Comparison of ENCODE assay signal across 11 cellular contexts in the genomic region with DNA sequence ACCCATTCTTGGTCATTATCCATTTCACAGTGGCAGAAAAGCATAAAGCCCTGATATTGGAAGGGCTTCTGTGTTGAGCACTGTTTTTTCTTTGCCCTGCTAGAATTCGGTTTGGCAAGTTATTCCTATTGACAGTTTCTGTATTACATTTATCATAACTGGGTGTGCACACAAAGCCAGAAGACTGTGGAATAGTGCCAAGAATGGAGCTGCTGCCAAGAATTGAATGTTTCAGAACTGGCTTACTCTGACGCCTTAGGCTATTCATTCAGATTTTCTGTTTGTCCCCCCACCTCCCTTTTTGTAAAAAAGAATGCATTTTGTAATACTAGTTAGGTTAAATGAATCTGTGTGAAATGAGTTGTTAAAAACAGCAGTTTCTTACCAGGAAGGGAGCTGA. TPM values are rescaled to one million over a fixed set of nuclear protein-coding genes. Genes with fewer than 3 reads are reported as not detected.
DNase-seq lines count a peak whose midpoint lies in the region; ATAC-seq, FAIRE-seq and TF ChIP-seq lines count a peak whose summit lies in the region.
"Had no signal": no experiment of that assay in that cellular context is flagged by ENCODE, and none has a peak within 500 bp of the region (broad histone marks: within the 10 kb centered on the region; RNA-seq: fewer than 3 reads in every experiment).

No MANE protein-coding gene starts in this region.

- H3K27ac Mint-ChIP-seq in stimulated activated naive CD8-positive, alpha-beta T cell treated with anti-CD3 and anti-CD28 coated beads, Interleukin-15, amount 100 ng/mL, for 72 hours: no peak overlapping the region

- H3K4me1 Mint-ChIP-seq in stimulated activated naive CD8-positive, alpha-beta T cell treated with anti-CD3 and anti-CD28 coated beads, Interleukin-15, amount 100 ng/mL, for 72 hours: peaks cover 10% of the 10 kb centered on the region

- DNase-seq in AG08395 (ENCODE audit: low spot score) (peak; percentile 47), NCI-H1694 (lab: John Stamatoyannopoulos, UW) (peak; percentile 51), lung microvascular endothelial cell (ENCODE audit: low read depth in 2 of 2) (peak; percentile 47 to 62), D721Med (ENCODE audit: insufficient read length, low spot score) (no peak), H4 (ENCODE audit: low spot score) (no peak)
- no peak for DNase-seq in stimulated activated naive CD8-positive, alpha-beta T cell treated with anti-CD3 and anti-CD28 coated beads, Interleukin-15, amount 100 ng/mL, for 72 hours
- DNase-seq: esophagus squamous epithelium, natural killer cell had no signal

- H3K27me3 Mint-ChIP-seq in stimulated activated naive CD8-positive, alpha-beta T cell treated with anti-CD3 and anti-CD28 coated beads, Interleukin-15, amount 100 ng/mL, for 72 hours: no peaks in the 10 kb centered on the region

- no peak overlapping the region for H3K4me3 Mint-ChIP-seq in stimulated activated naive CD8-positive, alpha-beta T cell treated with anti-CD3 and anti-CD28 coated beads, Interleukin-15, amount 100 ng/mL, for 72 hours
- H3K4me3 Mint-ChIP-seq: natural killer cell had no signal

- no peak for TF ChIP-seq CTCF in D721Med (IDR thresholded peaks at IDR 0.05; ENCODE audit: insufficient read depth, missing control alignments)

- FAIRE-seq in D721Med (lab: Jason Lieb, UNC): no peak

- no peaks in the 10 kb centered on the region for H3K9me3 Mint-ChIP-seq in stimulated activated naive CD8-positive, alpha-beta T cell treated with anti-CD3 and anti-CD28 coated beads, Interleukin-15, amount 100 ng/mL, for 72 hours
- H3K9me3 Mint-ChIP-seq: natural killer cell had no signal

- peak overlapping the region; percentile 35 for H3K27ac ChIP-seq in cingulate gyrus (ENCODE audit: low read depth, low read length)
- H3K27ac ChIP-seq: C4-2B had no signal

- no peak for ATAC-seq in stimulated activated naive CD8-positive, alpha-beta T cell treated with anti-CD3 and anti-CD28 coated beads, Interleukin-15, amount 100 ng/mL, for 72 hours
- ATAC-seq in HG03135 (IDR thresholded peaks at IDR 0.05; ENCODE audit: unreplicated experiment): no peak
- ATAC-seq: natural killer cell had no signal

RNA-seq across cellular contexts. Expression of gene KDM3A, which starts 12.7 kb away (rescaled TPM):
- 15.5 and 26.0 TPM in 2 replicates for total RNA-seq in lung microvascular endothelial cell
- total RNA-seq in H4 (2014; rRNA removed; shearing (Covaris generic)): 8.3 and 10.8 TPM in 2 replicates

Comparison
In these comparisons a context has a peak if more than half of its experiments do, and no peak if none do; other contexts are left out.
1. DNase-seq: peak in AG08395 (single experiment), NCI-H1694 (single experiment) and lung microvascular endothelial cell (2 of 2); none in D721Med (single experiment), H4 (single experiment) and stimulated activated naive CD8-positive, alpha-beta T cell treated with anti-CD3 and anti-CD28 coated beads, Interleukin-15, amount 100 ng/mL, for 72 hours (0 of 2).